ENCODE assay signal across 1 cellular context in genomic region chr2:191637182-191638078, GRCh38.
TF ChIP-seq lines count a peak whose summit lies in the region.

No MANE protein-coding gene starts in this region.

TF ChIP-seq in GM12878, 131 proteins besides CTCF, POLR2A, EP300 and RAD21 (continued from another document):
- TF ChIP-seq RUNX3 (IDR thresholded peaks at IDR 0.05; ENCODE audit: low read length) = peak; percentile 23; the same call in 1 of the 2 replicates
- TF ChIP-seq PBX3 (IDR thresholded peaks at IDR 0.05; ENCODE audit: insufficient replicate concordance, low read depth, low read length) = peak; percentile 48
- TF ChIP-seq, protein P1, sequence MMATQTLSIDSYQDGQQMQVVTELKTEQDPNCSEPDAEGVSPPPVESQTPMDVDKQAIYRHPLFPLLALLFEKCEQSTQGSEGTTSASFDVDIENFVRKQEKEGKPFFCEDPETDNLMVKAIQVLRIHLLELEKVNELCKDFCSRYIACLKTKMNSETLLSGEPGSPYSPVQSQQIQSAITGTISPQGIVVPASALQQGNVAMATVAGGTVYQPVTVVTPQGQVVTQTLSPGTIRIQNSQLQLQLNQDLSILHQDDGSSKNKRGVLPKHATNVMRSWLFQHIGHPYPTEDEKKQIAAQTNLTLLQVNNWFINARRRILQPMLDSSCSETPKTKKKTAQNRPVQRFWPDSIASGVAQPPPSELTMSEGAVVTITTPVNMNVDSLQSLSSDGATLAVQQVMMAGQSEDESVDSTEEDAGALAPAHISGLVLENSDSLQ (IDR thresholded peaks at IDR 0.05) = peak; percentile 65
- no peak for TF ChIP-seq BCLAF1 (IDR thresholded peaks at IDR 0.05)
- no peak for TF ChIP-seq SKIL (IDR thresholded peaks at IDR 0.05; ENCODE audit: low read depth, poor library complexity, severe bottlenecking)
- no peak for TF ChIP-seq MEF2A (IDR thresholded peaks at IDR 0.05; ENCODE audit: insufficient read depth, low read depth, low read length)
- TF ChIP-seq, protein P2, sequence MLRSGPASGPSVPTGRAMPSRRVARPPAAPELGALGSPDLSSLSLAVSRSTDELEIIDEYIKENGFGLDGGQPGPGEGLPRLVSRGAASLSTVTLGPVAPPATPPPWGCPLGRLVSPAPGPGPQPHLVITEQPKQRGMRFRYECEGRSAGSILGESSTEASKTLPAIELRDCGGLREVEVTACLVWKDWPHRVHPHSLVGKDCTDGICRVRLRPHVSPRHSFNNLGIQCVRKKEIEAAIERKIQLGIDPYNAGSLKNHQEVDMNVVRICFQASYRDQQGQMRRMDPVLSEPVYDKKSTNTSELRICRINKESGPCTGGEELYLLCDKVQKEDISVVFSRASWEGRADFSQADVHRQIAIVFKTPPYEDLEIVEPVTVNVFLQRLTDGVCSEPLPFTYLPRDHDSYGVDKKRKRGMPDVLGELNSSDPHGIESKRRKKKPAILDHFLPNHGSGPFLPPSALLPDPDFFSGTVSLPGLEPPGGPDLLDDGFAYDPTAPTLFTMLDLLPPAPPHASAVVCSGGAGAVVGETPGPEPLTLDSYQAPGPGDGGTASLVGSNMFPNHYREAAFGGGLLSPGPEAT (IDR thresholded peaks at IDR 0.05; ENCODE audit: low read depth) = no peak
- no peak for TF ChIP-seq ZSCAN29 (IDR thresholded peaks at IDR 0.05)
- no peak for TF ChIP-seq ZNF384 (IDR thresholded peaks at IDR 0.05; ENCODE audit: borderline replicate concordance, low read depth, low read length)
- no peak for TF ChIP-seq TAF1 (IDR thresholded peaks at IDR 0.05; ENCODE audit: borderline replicate concordance, low read depth, low read length)
- TF ChIP-seq TARDBP (IDR thresholded peaks at IDR 0.05; ENCODE audit: borderline replicate concordance) = no peak
- TF ChIP-seq IKZF2 (IDR thresholded peaks at IDR 0.05) = no peak
- TF ChIP-seq, protein P3, sequence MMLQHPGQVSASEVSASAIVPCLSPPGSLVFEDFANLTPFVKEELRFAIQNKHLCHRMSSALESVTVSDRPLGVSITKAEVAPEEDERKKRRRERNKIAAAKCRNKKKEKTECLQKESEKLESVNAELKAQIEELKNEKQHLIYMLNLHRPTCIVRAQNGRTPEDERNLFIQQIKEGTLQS (IDR thresholded peaks at IDR 0.05; ENCODE audit: borderline replicate concordance, extremely low read depth, low read depth, low read length) = no peak
- no peak for TF ChIP-seq MAX (IDR thresholded peaks at IDR 0.05; ENCODE audit: low read depth, low read length)
- no peak for TF ChIP-seq PRDM15 (CRISPR knock-in tag; IDR thresholded peaks at IDR 0.05)
- no peak for TF ChIP-seq NR2C2 (IDR thresholded peaks at IDR 0.05; ENCODE audit: borderline replicate concordance, control insufficient read depth, insufficient read length, low read depth)
- no peak for TF ChIP-seq MYB (IDR thresholded peaks at IDR 0.05; ENCODE audit: borderline replicate concordance, low read depth, low read length)
